Comparison of ENCODE assay signal across 2 cellular contexts in genomic region chr1:5829414-5829813, GRCh38.
TF ChIP-seq lines count a peak whose summit lies in the region.

No MANE protein-coding gene starts in this region.

TF ChIP-seq in HEK293, 187 proteins besides CTCF, POLR2A, EP300 and RAD21:
- TF ChIP-seq ZNF571 (tag by site-specific recombination; IDR thresholded peaks at IDR 0.05) (peak; percentile 80; the same call in 1 of the 2 replicates), ZNF521 (tag by site-specific recombination; IDR thresholded peaks at IDR 0.05) (0 out of 2 replicates have a peak, but pooled peaks have one; percentile 59), ZNF114 (tag by site-specific recombination; IDR thresholded peaks at IDR 0.05) (no peak), ZNF311 (tag by site-specific recombination; IDR thresholded peaks at IDR 0.05; ENCODE audit: borderline replicate concordance) (0 out of 2 replicates have a peak, but pooled peaks have one; percentile 39), ZNF169 (tag by site-specific recombination; IDR thresholded peaks at IDR 0.05) (0 out of 2 replicates have a peak, but pooled peaks have one; percentile 64), SALL2 (tag by site-specific recombination; IDR thresholded peaks at IDR 0.05; ENCODE audit: borderline replicate concordance) (peak; percentile 50; the same call in 1 of the 2 replicates), YY2 (tag by site-specific recombination; IDR thresholded peaks at IDR 0.05) (peak; percentile 39; the same call in 1 of the 2 replicates), ZNF248 (tag by site-specific recombination; IDR thresholded peaks at IDR 0.05) (peak; percentile 56; the same call in 1 of the 2 replicates), ZNF776 (tag by site-specific recombination; IDR thresholded peaks at IDR 0.05; ENCODE audit: borderline replicate concordance) (0 out of 2 replicates have a peak, but pooled peaks have one; percentile 32), KLF7 (tag by site-specific recombination; IDR thresholded peaks at IDR 0.05; ENCODE audit: borderline replicate concordance) (no peak), ZNF843 (tag by site-specific recombination; IDR thresholded peaks at IDR 0.05) (no peak), ZBTB10 (tag by site-specific recombination; IDR thresholded peaks at IDR 0.05) (no peak), ZNF747 (tag by site-specific recombination; IDR thresholded peaks at IDR 0.05) (peak; percentile 37; the same call in 1 of the 2 replicates)
- TF ChIP-seq, protein P1, sequence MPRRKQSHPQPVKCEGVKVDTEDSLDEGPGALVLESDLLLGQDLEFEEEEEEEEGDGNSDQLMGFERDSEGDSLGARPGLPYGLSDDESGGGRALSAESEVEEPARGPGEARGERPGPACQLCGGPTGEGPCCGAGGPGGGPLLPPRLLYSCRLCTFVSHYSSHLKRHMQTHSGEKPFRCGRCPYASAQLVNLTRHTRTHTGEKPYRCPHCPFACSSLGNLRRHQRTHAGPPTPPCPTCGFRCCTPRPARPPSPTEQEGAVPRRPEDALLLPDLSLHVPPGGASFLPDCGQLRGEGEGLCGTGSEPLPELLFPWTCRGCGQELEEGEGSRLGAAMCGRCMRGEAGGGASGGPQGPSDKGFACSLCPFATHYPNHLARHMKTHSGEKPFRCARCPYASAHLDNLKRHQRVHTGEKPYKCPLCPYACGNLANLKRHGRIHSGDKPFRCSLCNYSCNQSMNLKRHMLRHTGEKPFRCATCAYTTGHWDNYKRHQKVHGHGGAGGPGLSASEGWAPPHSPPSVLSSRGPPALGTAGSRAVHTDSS (tag by site-specific recombination; IDR thresholded peaks at IDR 0.05) = peak; percentile 77
TF ChIP-seq in HEK293: peak in this region for 10.

TF ChIP-seq in H1, 55 proteins besides CTCF, POLR2A, EP300 and RAD21:
- TF ChIP-seq MAX (IDR thresholded peaks at IDR 0.05) = no peak
- TF ChIP-seq POLR2AphosphoS5 (IDR thresholded peaks at IDR 0.05; ENCODE audit: low read depth, low read length) = no peak
- TF ChIP-seq CHD1 (IDR thresholded peaks at IDR 0.05; ENCODE audit: low read depth, low read length) = no peak
- no peak for TF ChIP-seq RXRA (IDR thresholded peaks at IDR 0.05; ENCODE audit: insufficient read depth, low read depth, low read length)
- TF ChIP-seq TEAD4 (IDR thresholded peaks at IDR 0.05; ENCODE audit: low read depth, low read length) = no peak
- no peak for TF ChIP-seq SRF (IDR thresholded peaks at IDR 0.05; ENCODE audit: low read depth, low read length)
- no peak for TF ChIP-seq HDAC6 (IDR thresholded peaks at IDR 0.05; ENCODE audit: low read depth, low read length)
- TF ChIP-seq KDM5A (IDR thresholded peaks at IDR 0.05; ENCODE audit: low read length) = no peak
- TF ChIP-seq ATF3 (IDR thresholded peaks at IDR 0.05; ENCODE audit: insufficient read depth, low read depth, low read length) = no peak
- no peak for TF ChIP-seq SP4 (IDR thresholded peaks at IDR 0.05; ENCODE audit: low read length)
- TF ChIP-seq SUZ12 (IDR thresholded peaks at IDR 0.05; ENCODE audit: low read length) = no peak
- TF ChIP-seq E2F6 (IDR thresholded peaks at IDR 0.05) = no peak
- no peak for TF ChIP-seq SIX5 (IDR thresholded peaks at IDR 0.05; ENCODE audit: low read depth, low read length)
- no peak for TF ChIP-seq POU5F1 (IDR thresholded peaks at IDR 0.05; ENCODE audit: low read depth, low read length)
- no peak for TF ChIP-seq NANOG (IDR thresholded peaks at IDR 0.05; ENCODE audit: insufficient read depth, low read depth, low read length, poor library complexity, severe bottlenecking)
- TF ChIP-seq TAF1 (IDR thresholded peaks at IDR 0.05; ENCODE audit: low read depth, low read length) = no peak
- no peak for TF ChIP-seq EZH2 (IDR thresholded peaks at IDR 0.05; ENCODE audit: low read depth, low read length, severe bottlenecking)
